Comparison of ENCODE assay signal across 9 cellular contexts in the genomic region with DNA sequence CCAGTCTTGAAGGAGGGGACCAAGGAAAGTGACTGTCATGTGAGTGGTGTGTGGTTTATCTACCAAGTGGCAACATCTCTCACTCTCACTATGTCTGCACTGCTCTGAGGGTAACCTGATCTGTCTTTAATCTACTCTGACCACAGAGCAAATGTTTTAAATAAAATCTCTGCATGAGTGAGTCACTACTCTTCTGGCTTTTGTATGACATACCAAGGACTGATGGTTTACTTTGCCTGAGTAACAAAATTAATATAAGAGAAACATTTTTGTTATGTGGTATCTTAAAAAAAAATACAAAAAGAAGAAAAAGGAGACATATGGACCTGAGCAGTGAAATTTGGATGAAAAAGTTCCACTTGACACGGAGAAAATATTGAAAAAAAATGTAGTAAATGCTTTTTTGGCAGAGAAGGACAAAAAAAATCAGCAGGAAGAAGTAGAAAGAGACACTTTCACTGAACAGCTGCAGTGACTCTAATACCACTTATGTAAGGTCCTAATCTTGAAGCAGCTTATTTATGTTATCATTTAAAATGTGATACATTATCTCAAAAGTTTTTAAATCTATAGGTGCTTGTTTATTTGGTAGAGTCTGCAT.
A peak's percentile ranks its signal among the peaks of the same experiment; 100 is the strongest.
DNase-seq lines count a peak whose midpoint lies in the region.
"Had no signal": no experiment of that assay in that cellular context is flagged by ENCODE, and none has a peak within 500 bp of the region (broad histone marks: within the 10 kb centered on the region; RNA-seq: fewer than 3 reads in every experiment).

No MANE protein-coding gene starts in this region.

- no peak overlapping the region for H2BK120ac ChIP-seq in trophoblast cell (ENCODE audit: insufficient read depth, low read length, poor library complexity)

- no peaks in the 10 kb centered on the region for H3K27me3 ChIP-seq in trophoblast cell (ENCODE audit: insufficient read depth, low read length)
- H3K27me3 ChIP-seq: pancreas had no signal

- no peak overlapping the region for H3K23ac ChIP-seq in trophoblast cell (ENCODE audit: low read length)

- DNase-seq in EL (peak; percentile 83), NCI-H226 (peak; percentile 36), epidermal melanocyte (ENCODE audit: insufficient read length, low spot score) (peak; percentile 40), trophoblast cell (no peak), DMS153 treated with DMSO at 0.1 percent for 48 hours (lab: John Stamatoyannopoulos, UW; ENCODE audit: unreplicated experiment) (no peak), ecto neural progenitor cell (ENCODE audit: low spot score) (no peak), NCI-H2196 (lab: John Stamatoyannopoulos, UW; ENCODE audit: unreplicated experiment) (no peak)
- DNase-seq in activated CD4-positive, CD25-positive, alpha-beta regulatory T cell (lab: John Stamatoyannopoulos, UW), result no peak
- DNase-seq: pancreas had no signal

- no peak overlapping the region for H3K4me2 ChIP-seq in trophoblast cell (ENCODE audit: low read length)

- no peak overlapping the region for H3K27ac ChIP-seq in trophoblast cell (ENCODE audit: low read depth, low read length)
- H3K27ac ChIP-seq: pancreas had no signal

- no peak overlapping the region for H3K9ac ChIP-seq in trophoblast cell (ENCODE audit: low read length)

- no peak overlapping the region for H3K4ac ChIP-seq in trophoblast cell (ENCODE audit: low read depth, low read length)

- WGBS in trophoblast cell (ENCODE audit: extremely low coverage, insufficient coverage, insufficient read length), result no CpG with 5 or more reads among the region's 1 CpG

- no peak overlapping the region for H3K18ac ChIP-seq in trophoblast cell (ENCODE audit: low read length)

- no peak overlapping the region for H2BK12ac ChIP-seq in trophoblast cell (ENCODE audit: low read length)

- H2BK5ac ChIP-seq in trophoblast cell (ENCODE audit: low read depth, low read length, poor library complexity), result peak overlapping the region; percentile 42

- no peak overlapping the region for H3K14ac ChIP-seq in trophoblast cell (ENCODE audit: low read length)

- H3K36me3 ChIP-seq in trophoblast cell (ENCODE audit: control insufficient read depth in 1 of 2, insufficient read depth in 2 of 2, low read length in 2 of 2), result no peaks in the 10 kb centered on the region
- H3K36me3 ChIP-seq: pancreas had no signal

- no peak overlapping the region for H2AK5ac ChIP-seq in trophoblast cell (ENCODE audit: low read length)

- no peak overlapping the region for H4K91ac ChIP-seq in trophoblast cell (ENCODE audit: low read depth, low read length)

- no peak overlapping the region for H4K8ac ChIP-seq in trophoblast cell (ENCODE audit: low read depth, low read length)

- no peaks in the 10 kb centered on the region for H3K79me2 ChIP-seq in trophoblast cell (ENCODE audit: control insufficient read depth, insufficient read depth, low read length, poor library complexity)

- H3K4me1 ChIP-seq in trophoblast cell (ENCODE audit: control insufficient read depth in 1 of 2, insufficient read depth in 2 of 2, low read length in 2 of 2), result peaks cover 0 to 5% of the 10 kb centered on the region in 2 experiments
- H3K4me1 ChIP-seq: pancreas had no signal

- peaks cover 2% of the 10 kb centered on the region for H3K9me3 ChIP-seq in trophoblast cell (ENCODE audit: insufficient read depth, low read depth, low read length)
- H3K9me3 ChIP-seq: pancreas had no signal

- no peak overlapping the region for H4K12ac ChIP-seq in trophoblast cell (ENCODE audit: low read depth, low read length)

- H2AFZ ChIP-seq in trophoblast cell (ENCODE audit: insufficient read depth, low read length, poor library complexity), result no peak overlapping the region

- H3K79me1 ChIP-seq in trophoblast cell (ENCODE audit: low read length), result no peaks in the 10 kb centered on the region

- H3K4me3 ChIP-seq in trophoblast cell (ENCODE audit: low read depth, low read length), result no peak overlapping the region
- H3K4me3 ChIP-seq: pancreas had no signal

Comparison
In these comparisons a context has a peak if more than half of its experiments do, and no peak if none do; other contexts are left out.
1. DNase-seq: peak in EL (single experiment), NCI-H226 (single experiment) and epidermal melanocyte (single experiment); none in trophoblast cell (0 of 2), DMS153 treated with DMSO at 0.1 percent for 48 hours (single experiment), ecto neural progenitor cell (single experiment), activated CD4-positive, CD25-positive, alpha-beta regulatory T cell (0 of 4) and NCI-H2196 (single experiment).